8 cellular contexts compared by ENCODE assay signal in the genomic region with DNA sequence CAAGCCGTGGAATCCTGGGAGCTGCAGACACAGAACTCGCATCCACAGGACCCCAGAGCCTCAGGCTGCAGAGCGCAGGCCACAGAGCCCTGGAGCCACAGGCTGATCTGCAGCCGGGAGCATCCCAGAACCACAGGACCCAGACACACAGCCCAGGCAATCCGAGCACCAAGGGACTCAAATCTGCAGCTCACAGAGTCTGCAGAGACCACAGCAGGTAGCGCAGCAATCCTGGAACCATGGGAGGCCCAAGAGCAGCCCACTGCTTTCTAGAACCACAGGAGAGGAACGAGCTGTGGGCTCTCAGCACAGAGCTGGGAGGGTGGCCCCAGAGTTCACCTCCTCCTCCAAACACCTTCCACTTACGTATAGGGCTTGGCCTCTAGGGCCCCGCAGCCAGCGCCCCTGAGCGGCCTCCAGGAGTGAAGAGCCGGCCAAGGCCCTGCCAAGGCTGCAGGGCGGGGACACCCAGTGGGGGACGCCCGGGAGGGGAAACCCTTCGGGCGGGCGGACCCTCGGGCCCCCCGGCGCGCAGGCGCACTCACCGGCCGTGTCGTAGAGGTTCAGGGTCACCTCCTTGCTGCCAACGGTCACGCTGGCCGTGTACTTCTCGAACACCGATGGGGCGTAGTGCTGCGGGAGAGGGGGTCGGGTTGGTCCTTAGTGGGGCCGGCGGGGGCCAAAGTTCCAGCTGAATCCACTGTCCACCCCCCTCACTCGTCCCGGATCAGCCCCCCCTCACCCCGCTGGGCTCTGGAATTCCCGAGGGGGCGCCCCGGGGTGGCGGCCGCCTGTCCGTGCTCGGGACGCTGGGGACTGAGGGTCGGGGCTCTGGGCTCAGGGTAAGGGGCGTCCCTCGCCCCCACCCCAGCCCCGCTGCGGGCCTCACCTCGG. TPM values are rescaled to one million over a fixed set of nuclear protein-coding genes. Genes with fewer than 3 reads are reported as not detected.
DNase-seq lines count a peak whose midpoint lies in the region; FAIRE-seq and TF ChIP-seq lines count a peak whose summit lies in the region.

No MANE protein-coding gene starts in this region.

- H3K36me3 Mint-ChIP-seq in MCF 10A (ENCODE audit: insufficient read depth, unreplicated experiment): peaks cover 11% of the 10 kb centered on the region

- no peaks in the 10 kb centered on the region for H3K27me3 Mint-ChIP-seq in MCF 10A (ENCODE audit: insufficient read depth, unreplicated experiment)

- H2AK5ac ChIP-seq in mesenchymal stem cell (ENCODE audit: low read length, severe bottlenecking): no peak overlapping the region

- peak overlapping the region; percentile 69 for H3K4me3 Mint-ChIP-seq in MCF 10A (ENCODE audit: unreplicated experiment)

- H3K4me3 ChIP-seq in SJSA1: peak overlapping the region; percentile 38
- peak overlapping the region; percentile 75 to 78 for H3K4me3 ChIP-seq in mesenchymal stem cell (ENCODE audit: insufficient read depth in 1 of 2, low read depth in 1 of 2, low read length in 2 of 2)
- peak overlapping the region; percentile 43 to 58 (median 50) for H3K4me3 ChIP-seq in transverse colon

- no TSS peak for BruUV-seq in MCF 10A (replicated peaks; lab: Mats Ljungman, UMichigan)

- H4K8ac ChIP-seq in mesenchymal stem cell (ENCODE audit: low read length): peak overlapping the region; percentile 76

- H3K27ac ChIP-seq in SJSA1: no peak overlapping the region
- H3K27ac ChIP-seq in mesenchymal stem cell (ENCODE audit: low read length, poor library complexity, severe bottlenecking): peak overlapping the region; percentile 14
- H3K27ac ChIP-seq in transverse colon: peak overlapping the region; percentile 100

- H3K14ac ChIP-seq in mesenchymal stem cell (ENCODE audit: low read length in 2 of 2): peak overlapping the region in 1 of 2 experiments; percentile 69

- peaks cover 33% of the 10 kb centered on the region for H3K79me1 ChIP-seq in mesenchymal stem cell (replicated peaks; ENCODE audit: low read length, poor library complexity, severe bottlenecking)

- no peak overlapping the region for H2BK15ac ChIP-seq in mesenchymal stem cell (ENCODE audit: low read depth, poor library complexity, severe bottlenecking)

- H3K36me3 ChIP-seq in SJSA1: peaks cover 20% of the 10 kb centered on the region
- peaks cover 7 to 47% of the 10 kb centered on the region in 2 experiments for H3K36me3 ChIP-seq in mesenchymal stem cell (ENCODE audit: control insufficient read depth in 1 of 2, insufficient read depth in 2 of 2, low read depth in 1 of 2, low read length in 2 of 2)
- no peaks in the 10 kb centered on the region for H3K36me3 ChIP-seq in transverse colon

- H3K18ac ChIP-seq in mesenchymal stem cell (ENCODE audit: low read depth in 1 of 2, low read length in 2 of 2): peak overlapping the region; percentile 16 to 94

- 0 out of 2 replicates have a peak, but pooled peaks have one; percentile 29 for TF ChIP-seq POLR2A in GM12891 (IDR thresholded peaks at IDR 0.05; ENCODE audit: low read depth, low read length)
- TF ChIP-seq POLR2A in transverse colon (IDR thresholded peaks at IDR 0.05): no peak

- H3K9ac ChIP-seq in mesenchymal stem cell (ENCODE audit: low read length): peak overlapping the region; percentile 99

- in situ Hi-C loops in transverse colon (cut with MboI; ENCODE audit: low pct_ligation_motif_present in 1 of 4, low pct_unique_long_range_greater_than_20kb in 1 of 4, low sequenced_read_pairs in 3 of 4): loop anchor here in 3 of 4 donors (5.0 to 10.0 kb wide), 3 partner anchors 92 to 101 kb away; a partner anchor contains a TSS

- no peaks in the 10 kb centered on the region for H3K9me3 Mint-ChIP-seq in MCF 10A (ENCODE audit: unreplicated experiment)

- H2BK120ac ChIP-seq in mesenchymal stem cell (ENCODE audit: low read depth, low read length): no peak overlapping the region

- no peaks in the 10 kb centered on the region for H3K27me3 ChIP-seq in SJSA1 (replicated peaks)
- H3K27me3 ChIP-seq in mesenchymal stem cell (ENCODE audit: control insufficient read depth in 1 of 2, insufficient read depth in 1 of 2, low read length in 2 of 2): no peaks in the 10 kb centered on the region
- no peaks in the 10 kb centered on the region for H3K27me3 ChIP-seq in transverse colon

- peaks cover 49% of the 10 kb centered on the region for H3K4me1 Mint-ChIP-seq in MCF 10A (ENCODE audit: insufficient read depth, unreplicated experiment)

- H2BK12ac ChIP-seq in mesenchymal stem cell (ENCODE audit: low read length in 2 of 2): peak overlapping the region in 1 of 2 experiments; percentile 47

- H3K4me2 ChIP-seq in mesenchymal stem cell (ENCODE audit: low read length, poor library complexity, severe bottlenecking): peak overlapping the region; percentile 88

- DNase-seq in GM12891 (ENCODE audit: insufficient read length, low spot score) (no peak), SJSA1 (ENCODE audit: low read depth in 1 of 2, low spot score in 2 of 2) (no peak), MCF 10A (ENCODE audit: unreplicated experiment) (peak; percentile 40), mesenchymal stem cell (peak; percentile 31), transverse colon (peak; percentile 61), COLO668 (lab: John Stamatoyannopoulos, UW; ENCODE audit: unreplicated experiment) (no peak), cortex of kidney (lab: John Stamatoyannopoulos, UW) (no peak), NCI-H2227 treated with DMSO at 0.1 percent for 48 hours (lab: John Stamatoyannopoulos, UW) (no peak)

- peak overlapping the region; percentile 15 to 90 for H3K4ac ChIP-seq in mesenchymal stem cell (ENCODE audit: low read depth in 1 of 2, low read length in 2 of 2)

- H3K9me3 ChIP-seq in SJSA1 (replicated peaks): 0 out of 2 replicates have a peak, but pooled peaks cover 2% of the 10 kb centered on the region
- H3K9me3 ChIP-seq in mesenchymal stem cell (ENCODE audit: control insufficient read depth, low read length): no peaks in the 10 kb centered on the region
- no peaks in the 10 kb centered on the region for H3K9me3 ChIP-seq in transverse colon

- TF ChIP-seq EP300 in transverse colon (IDR thresholded peaks at IDR 0.05; ENCODE audit: low read depth): no peak

- peak overlapping the region; percentile 81 for H2AFZ ChIP-seq in mesenchymal stem cell (ENCODE audit: low read depth, low read length)

- TF ChIP-seq CTCF in MCF 10A (IDR thresholded peaks at IDR 0.05; ENCODE audit: unreplicated experiment) (no peak), transverse colon (IDR thresholded peaks at IDR 0.05) (no peak)

- CTCF ChIA-PET in MCF 10A (lab: Yijun Ruan, JAX): interaction anchor here (0.6 to 10.6 kb wide), 17 partner anchors 13 to 752 kb away, joined by 3 to 390 read pairs (median 19); a partner anchor contains a TSS

- intact Hi-C loops in MCF 10A (cut with micrococcal nuclease): loop anchor here (10.0 kb wide), 2 partner anchors 232 to 402 kb away; a partner anchor contains a TSS
- intact Hi-C loops in transverse colon (cut with DNase I; ENCODE audit: low total_unique reads): loop anchor here (5.0 kb wide), 1 partner anchor 96 kb away; no protein-coding TSS in a partner anchor

- FAIRE-seq in GM12891 (lab: Jason Lieb, UNC): peak; percentile 50

- peaks cover 27% of the 10 kb centered on the region for H3K4me1 ChIP-seq in SJSA1 (replicated peaks)
- peaks cover 73% of the 10 kb centered on the region for H3K4me1 ChIP-seq in mesenchymal stem cell (ENCODE audit: control insufficient read depth, insufficient read depth, low read depth, low read length)
- H3K4me1 ChIP-seq in transverse colon: peaks cover 34 to 88% (median 55%) of the 10 kb centered on the region in 4 donors

- 19% methylated on average over 32 of the region's 53 CpGs for WGBS in mesenchymal stem cell
- whole genome bisulfite sequencing in transverse colon (ENCODE audit: low coverage in 1 of 2), 2 donors: 30 to 70% methylated on average over 2 to 46 of the region's 53 CpGs

- peak overlapping the region in 1 of 2 experiments; percentile 77 for H3K23ac ChIP-seq in mesenchymal stem cell (ENCODE audit: low read length in 2 of 2)

- peak overlapping the region; percentile 79 for H4K91ac ChIP-seq in mesenchymal stem cell (ENCODE audit: low read length)

- POLR2A ChIA-PET in MCF 10A (lab: Yijun Ruan, JAX): interaction anchor here (1.5 to 13.9 kb wide), 7 partner anchors 8 to 106 kb away, joined by 4 to 344 read pairs (median 11); a partner anchor contains a TSS

- H3K27ac Mint-ChIP-seq in MCF 10A (ENCODE audit: low read depth, unreplicated experiment): no peak overlapping the region

- H2BK5ac ChIP-seq in mesenchymal stem cell (ENCODE audit: low read depth, low read length, poor library complexity, severe bottlenecking): no peak overlapping the region

TF ChIP-seq in GM12891, 5 proteins besides CTCF, POLR2A, EP300 and RAD21:
- no peak for TF ChIP-seq SPI1 (IDR thresholded peaks at IDR 0.05; ENCODE audit: low read depth, low read length)
- TF ChIP-seq TAF1 (IDR thresholded peaks at IDR 0.05; ENCODE audit: low read depth, low read length): peak; percentile 26; the same call in 1 of the 2 replicates
- TF ChIP-seq POU2F2 (IDR thresholded peaks at IDR 0.05; ENCODE audit: low read depth, low read length): 0 out of 2 replicates have a peak, but pooled peaks have one; percentile 16
TF ChIP-seq in GM12891: peak in this region for 2.

RNA-seq across cellular contexts. Expression of a gene that starts 0.6 kb away (rescaled TPM):
- 34.6 TPM for polyA plus RNA-seq in GM12891 (2012; ENCODE audit: low read depth, missing spikeins)
- 1.6 and 4.0 TPM in 2 replicates for total RNA-seq in SJSA1 (2014; rRNA removed; shearing (Covaris generic))
- 9.5 and 11.6 TPM in 2 replicates for total RNA-seq in MCF 10A (2022)
- polyA plus RNA-seq in mesenchymal stem cell (2013, experiment 1 of 2): 15.0 TPM
- polyA plus RNA-seq in mesenchymal stem cell (2013, experiment 2 of 2): 14.2 TPM
- 100 to 1,000 TPM in 3 of 4 donors, 10 to 100 TPM in 1; 14.9 to 251 (median 150) TPM for total RNA-seq in transverse colon

RNA-seq across cellular contexts. Expression of a gene that starts 11.0 kb away (rescaled TPM):
- 3.1 TPM for polyA plus RNA-seq in GM12891 (2012; ENCODE audit: low read depth, missing spikeins)
- 1.3 and 1.7 TPM in 2 replicates for total RNA-seq in SJSA1 (2014; rRNA removed; shearing (Covaris generic))
- 19.7 and 19.9 TPM in 2 replicates for total RNA-seq in MCF 10A (2022)
- polyA plus RNA-seq in mesenchymal stem cell (2013, experiment 1 of 2): 10.4 TPM
- polyA plus RNA-seq in mesenchymal stem cell (2013, experiment 2 of 2): 9.3 TPM
- total RNA-seq in transverse colon: 10 to 100 TPM; 13.4 to 39.6 (median 15.2) TPM

Comparison
In these comparisons a context has a peak if more than half of its experiments do, and no peak if none do; other contexts are left out.
1. DNase-seq: peak in MCF 10A (single experiment), mesenchymal stem cell (single experiment) and transverse colon (single experiment); none in GM12891 (single experiment), SJSA1 (0 of 2), COLO668 (single experiment), cortex of kidney (single experiment) and NCI-H2227 treated with DMSO at 0.1 percent for 48 hours (single experiment).
2. Peak in every context shown above with its lines, with median percentiles within 50 percentile points of each other: H3K4me3 ChIP-seq.